Comparison of ENCODE assay signal across 18 cellular contexts in the genomic region with DNA sequence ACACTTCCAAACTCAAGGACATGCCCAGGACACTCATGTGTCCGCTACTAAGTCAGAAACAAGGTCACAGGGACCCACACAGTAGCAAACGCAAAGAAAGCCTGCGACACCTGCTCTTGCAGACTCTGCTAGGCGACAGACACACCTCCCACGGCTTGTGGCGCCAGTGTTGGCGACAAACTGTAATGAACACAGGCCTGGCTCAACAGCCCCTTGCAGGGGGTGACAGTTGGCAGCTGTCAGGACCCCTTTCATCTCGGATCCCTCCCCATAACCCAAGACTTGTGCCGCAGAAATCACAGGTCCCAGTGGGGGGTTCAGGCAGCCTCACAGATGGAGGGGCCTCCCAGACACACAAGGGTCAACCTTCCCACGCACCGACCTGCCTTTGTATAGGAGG. TPM values are rescaled to one million over a fixed set of nuclear protein-coding genes. Genes with fewer than 3 reads are reported as not detected.
DNase-seq lines count a peak whose midpoint lies in the region; ATAC-seq and TF ChIP-seq lines count a peak whose summit lies in the region.
"Had no signal": no experiment of that assay in that cellular context is flagged by ENCODE, and none has a peak within 500 bp of the region (broad histone marks: within the 10 kb centered on the region; RNA-seq: fewer than 3 reads in every experiment).

No MANE protein-coding gene starts in this region.

- H3K9me3 ChIP-seq in BLaER1 = no peaks in the 10 kb centered on the region
- no peaks in the 10 kb centered on the region for H3K9me3 ChIP-seq in HEK293 (ENCODE audit: control insufficient read depth, insufficient read depth, low read depth, low read length)
- H3K9me3 ChIP-seq in right atrium auricular region = no peaks in the 10 kb centered on the region
- H3K9me3 ChIP-seq in PC-9 (ENCODE audit: insufficient read depth, low read depth) = no peaks in the 10 kb centered on the region
- H3K9me3 ChIP-seq in breast epithelium = no peaks in the 10 kb centered on the region
- H3K9me3 ChIP-seq: esophagus squamous epithelium, MG63, SJSA1, tibial artery had no signal

- no peak overlapping the region for H2AFZ ChIP-seq in PC-9

- DNase-seq in NCI-H748 treated with DMSO at 0.1 percent for 48 hours (lab: John Stamatoyannopoulos, UW) = peak; percentile 65
- DNase-seq in right atrium auricular region (ENCODE audit: low spot score) = no peak
- no peak for DNase-seq in PC-9
- no peak for DNase-seq in HuH-7 (ENCODE audit: low spot score)
- no peak for DNase-seq in left lobe of liver (ENCODE audit: low spot score)
- no peak for DNase-seq in breast epithelium (ENCODE audit: low spot score in 2 of 2)
- DNase-seq: activated CD4-positive, alpha-beta memory T cell treated with anti-CD3 and anti-CD28 coated beads, Interleukin-2, amount 10 ng/mL, durations not matched to agents 7 days and 5 days; aorta; dermis blood vessel endothelial cell; esophagus squamous epithelium; hippocampal formation; MG63; stimulated activated CD8-positive, alpha-beta memory T cell treated with anti-CD3 and anti-CD28 coated beads, Interleukin-4, amount 100 ng/mL, for 48 hours; tibial artery had no signal

- POLR2A ChIA-PET in HEK293 (lab: Yijun Ruan, JAX) = no interaction called here
- POLR2A ChIA-PET in PC-9 (lab: Charles Lee; ENCODE audit: unreplicated experiment) = no interaction called here

- no peak for TF ChIP-seq POLR2A in breast epithelium (IDR thresholded peaks at IDR 0.05)

- H4K20me1 ChIP-seq in BLaER1 (no peaks in the 10 kb centered on the region), PC-9 (ENCODE audit: insufficient read depth) (no peaks in the 10 kb centered on the region)

- H3K4me2 ChIP-seq in BLaER1 (peak overlapping the region; percentile 78), PC-9 (no peak overlapping the region)

- intact Hi-C loops in PC-9 (cut with micrococcal nuclease; ENCODE audit: unreplicated experiment) (no loop called here), breast epithelium (cut with DNase I; ENCODE audit: low total_unique reads) (no loop called here)

- H3K79me2 ChIP-seq in PC-9 (ENCODE audit: low read depth) = no peaks in the 10 kb centered on the region

- no peaks in the 10 kb centered on the region for H3K27me3 ChIP-seq in BLaER1
- no peaks in the 10 kb centered on the region for H3K27me3 ChIP-seq in right atrium auricular region
- peaks cover 3% of the 10 kb centered on the region; the same call in 1 of the 2 replicates for H3K27me3 ChIP-seq in PC-9 (ENCODE audit: insufficient read depth, low read depth)
- H3K27me3 ChIP-seq in breast epithelium = peaks cover 0 to 24% of the 10 kb centered on the region in 2 donors
- H3K27me3 ChIP-seq: MG63, SJSA1 had no signal

- H3K27ac ChIP-seq in BLaER1 (no peak overlapping the region; the same call in 1 of the 2 replicates), HEK293 (ENCODE audit: extremely low read depth, low read depth, low read length) (no peak overlapping the region; the same call in 1 of the 2 replicates), right atrium auricular region (peak overlapping the region; percentile 84 to 95), PC-9 (no peak overlapping the region), breast epithelium (no peak overlapping the region)
- H3K27ac ChIP-seq: SJSA1, tibial artery had no signal

- no TSS peak for BruUV-seq in PC-9 (replicated peaks; lab: Mats Ljungman, UMichigan)

- peaks cover 13% of the 10 kb centered on the region; the same call in 1 of the 2 replicates for H3F3A ChIP-seq in PC-9 (ENCODE audit: insufficient read depth, low read depth)

- H3K4me3 ChIP-seq in BLaER1 (no peak overlapping the region), HEK293 (ENCODE audit: low read depth, low read length) (no peak overlapping the region), right atrium auricular region (peak overlapping the region; percentile 56), PC-9 (no peak overlapping the region), breast epithelium (no peak overlapping the region)
- H3K4me3 ChIP-seq: esophagus squamous epithelium, MG63, SJSA1, tibial artery had no signal

- CTCF ChIA-PET in HEK293 (lab: Yijun Ruan, JAX) (no interaction called here), PC-9 (lab: Charles Lee) (no interaction called here)

- no peaks in the 10 kb centered on the region for H3K9me2 ChIP-seq in PC-9 (ENCODE audit: insufficient read depth)

- no peak for ATAC-seq in left lobe of liver

- TF ChIP-seq CTCF in HEK293 (tag by site-specific recombination; IDR thresholded peaks at IDR 0.05) = no peak
- TF ChIP-seq CTCF in right atrium auricular region (IDR thresholded peaks at IDR 0.05) = no peak
- no peak for TF ChIP-seq CTCF in PC-9 (conservative IDR thresholded peaks at IDR 0.05)
- no peak for TF ChIP-seq CTCF in breast epithelium (IDR thresholded peaks at IDR 0.05)

- no peaks in the 10 kb centered on the region for H3K36me3 ChIP-seq in BLaER1
- H3K36me3 ChIP-seq in HEK293 (ENCODE audit: control insufficient read depth in 2 of 2, insufficient read depth in 1 of 2, low read length in 2 of 2) = no peaks in the 10 kb centered on the region
- H3K36me3 ChIP-seq in right atrium auricular region = peaks cover 22% of the 10 kb centered on the region
- H3K36me3 ChIP-seq in PC-9 (ENCODE audit: low read depth) = no peaks in the 10 kb centered on the region
- H3K36me3 ChIP-seq in breast epithelium = no peaks in the 10 kb centered on the region
- H3K36me3 ChIP-seq: esophagus squamous epithelium, MG63, SJSA1, tibial artery had no signal

- no peak overlapping the region for H3K9ac ChIP-seq in BLaER1

- H3K4me1 ChIP-seq in BLaER1 (peaks cover 51% of the 10 kb centered on the region), HEK293 (ENCODE audit: control insufficient read depth, insufficient read depth, low read length) (no peaks in the 10 kb centered on the region), right atrium auricular region (peaks cover 0 to 37% of the 10 kb centered on the region in 2 donors), PC-9 (replicated peaks; ENCODE audit: insufficient read depth) (no peaks in the 10 kb centered on the region; the same call in 1 of the 2 replicates), breast epithelium (no peaks in the 10 kb centered on the region)

TF ChIP-seq in HEK293, 187 proteins besides CTCF, POLR2A, EP300 and RAD21 (continues in another document):
- TF ChIP-seq EGR2 (tag by site-specific recombination; IDR thresholded peaks at IDR 0.05; ENCODE audit: low read depth) = peak; percentile 19; the same call in 1 of the 2 replicates
- no peak for TF ChIP-seq SALL2 (tag by site-specific recombination; IDR thresholded peaks at IDR 0.05; ENCODE audit: borderline replicate concordance)
- 0 out of 2 replicates have a peak, but pooled peaks have one; percentile 22 for TF ChIP-seq GLIS2 (tag by site-specific recombination; IDR thresholded peaks at IDR 0.05)
- no peak for TF ChIP-seq ZNF529 (tag by site-specific recombination; IDR thresholded peaks at IDR 0.05; ENCODE audit: insufficient replicate concordance)
- no peak for TF ChIP-seq MEIS1 (CRISPR knock-in tag; IDR thresholded peaks at IDR 0.05; ENCODE audit: borderline replicate concordance)
- TF ChIP-seq GLIS1 (tag by site-specific recombination; IDR thresholded peaks at IDR 0.05) = peak; percentile 95
- TF ChIP-seq ZIC2 (tag by site-specific recombination; IDR thresholded peaks at IDR 0.05) = 0 out of 2 replicates have a peak, but pooled peaks have one; percentile 30
- no peak for TF ChIP-seq ZNF16 (tag by site-specific recombination; IDR thresholded peaks at IDR 0.05; ENCODE audit: low read depth)
- no peak for TF ChIP-seq ZNF37A (tag by site-specific recombination; IDR thresholded peaks at IDR 0.05)
- no peak for TF ChIP-seq ZNF664 (tag by site-specific recombination; IDR thresholded peaks at IDR 0.05)
- peak; percentile 48; the same call in 1 of the 2 replicates for TF ChIP-seq ZBTB17 (tag by site-specific recombination; IDR thresholded peaks at IDR 0.05)
- no peak for TF ChIP-seq ZBTB1 (tag by site-specific recombination; IDR thresholded peaks at IDR 0.05)
- TF ChIP-seq ZNF354C (tag by site-specific recombination; IDR thresholded peaks at IDR 0.05; ENCODE audit: borderline replicate concordance, low read depth) = no peak
- TF ChIP-seq ZNF223 (tag by site-specific recombination; IDR thresholded peaks at IDR 0.05) = no peak
- TF ChIP-seq, protein P1, sequence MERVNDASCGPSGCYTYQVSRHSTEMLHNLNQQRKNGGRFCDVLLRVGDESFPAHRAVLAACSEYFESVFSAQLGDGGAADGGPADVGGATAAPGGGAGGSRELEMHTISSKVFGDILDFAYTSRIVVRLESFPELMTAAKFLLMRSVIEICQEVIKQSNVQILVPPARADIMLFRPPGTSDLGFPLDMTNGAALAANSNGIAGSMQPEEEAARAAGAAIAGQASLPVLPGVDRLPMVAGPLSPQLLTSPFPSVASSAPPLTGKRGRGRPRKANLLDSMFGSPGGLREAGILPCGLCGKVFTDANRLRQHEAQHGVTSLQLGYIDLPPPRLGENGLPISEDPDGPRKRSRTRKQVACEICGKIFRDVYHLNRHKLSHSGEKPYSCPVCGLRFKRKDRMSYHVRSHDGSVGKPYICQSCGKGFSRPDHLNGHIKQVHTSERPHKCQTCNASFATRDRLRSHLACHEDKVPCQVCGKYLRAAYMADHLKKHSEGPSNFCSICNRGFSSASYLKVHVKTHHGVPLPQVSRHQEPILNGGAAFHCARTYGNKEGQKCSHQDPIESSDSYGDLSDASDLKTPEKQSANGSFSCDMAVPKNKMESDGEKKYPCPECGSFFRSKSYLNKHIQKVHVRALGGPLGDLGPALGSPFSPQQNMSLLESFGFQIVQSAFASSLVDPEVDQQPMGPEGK (tag by site-specific recombination; IDR thresholded peaks at IDR 0.05) = 0 out of 2 replicates have a peak, but pooled peaks have one; percentile 28
- TF ChIP-seq, protein P2, sequence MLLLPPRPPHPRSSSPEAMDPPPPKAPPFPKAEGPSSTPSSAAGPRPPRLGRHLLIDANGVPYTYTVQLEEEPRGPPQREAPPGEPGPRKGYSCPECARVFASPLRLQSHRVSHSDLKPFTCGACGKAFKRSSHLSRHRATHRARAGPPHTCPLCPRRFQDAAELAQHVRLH (tag by site-specific recombination; IDR thresholded peaks at IDR 0.05) = no peak
- no peak for TF ChIP-seq ZNF2 (tag by site-specific recombination; IDR thresholded peaks at IDR 0.05)
- no peak for TF ChIP-seq ZNF785 (tag by site-specific recombination; IDR thresholded peaks at IDR 0.05)
- TF ChIP-seq ZFHX2 (tag by site-specific recombination; conservative IDR thresholded peaks at IDR 0.05) = peak; percentile 55

RNA-seq across cellular contexts. Expression of a gene that starts 0.4 kb away (rescaled TPM):
- total RNA-seq in right atrium auricular region (1,000 to 10,000 TPM; 3,033 to 6,121 TPM), PC-9 (2021) (not detected in 2 replicates), left lobe of liver (not detected), breast epithelium (not detected)
- total RNA-seq: activated CD4-positive, alpha-beta memory T cell treated with anti-CD3 and anti-CD28 coated beads, Interleukin-2, amount 10 ng/mL, durations not matched to agents 7 days and 5 days; aorta; dermis blood vessel endothelial cell; esophagus squamous epithelium; pulmonary artery endothelial cell; SJSA1 had no signal

RNA-seq across cellular contexts. Expression of a gene that starts 18.2 kb away (rescaled TPM):
- total RNA-seq in right atrium auricular region (under 1 TPM in 1 of 2 donors, not detected in 1; 0.75 TPM), PC-9 (2021) (20.6 and 30.7 TPM in 2 replicates), left lobe of liver (not detected), breast epithelium (10 to 100 TPM in 1 of 3 donors, 1 to 10 TPM in 1, not detected in 1; 5.6 to 13.5 TPM)
- total RNA-seq: activated CD4-positive, alpha-beta memory T cell treated with anti-CD3 and anti-CD28 coated beads, Interleukin-2, amount 10 ng/mL, durations not matched to agents 7 days and 5 days; aorta had no signal

RNA-seq across cellular contexts. Expression of a gene that starts 48.1 kb away (rescaled TPM):
- total RNA-seq in right atrium auricular region (10 to 100 TPM in 1 of 2 donors, 1 to 10 TPM in 1; 8.6 to 11.2 TPM), PC-9 (2021) (26.1 and 33.1 TPM in 2 replicates), left lobe of liver (15.3 TPM), breast epithelium (10 to 100 TPM in 1 of 3 donors, 1 to 10 TPM in 2; 6.4 to 11.5 (median 9.5) TPM)

Comparison
In these comparisons a context has a peak if more than half of its experiments do, and no peak if none do; other contexts are left out.
1. H3K27ac ChIP-seq: peak in right atrium auricular region (2 of 2); none in BLaER1 (single experiment), HEK293 (single experiment), PC-9 (single experiment) and breast epithelium (0 of 2).
2. H3K4me3 ChIP-seq: peak in right atrium auricular region (2 of 2); none in BLaER1 (single experiment), HEK293 (single experiment), PC-9 (single experiment) and breast epithelium (0 of 3).
3. RNA of a gene that starts 0.4 kb away (total RNA-seq): 3,033 to 6,121 TPM in right atrium auricular region; not detected in PC-9, not detected in left lobe of liver (single experiment) and not detected in breast epithelium; every median in the first group is over 1,000 times any median in the second.